Comparison of ENCODE assay signal across 8 cellular contexts in genomic region chr1:185046639-185047038, GRCh38. TPM values are rescaled to one million over a fixed set of nuclear protein-coding genes. Genes with fewer than 3 reads are reported as not detected.
DNase-seq lines count a peak whose midpoint lies in the region; ATAC-seq and TF ChIP-seq lines count a peak whose summit lies in the region.

No MANE protein-coding gene starts in this region.

- H3K27me3 ChIP-seq in SJSA1 (replicated peaks) (no peaks in the 10 kb centered on the region), psoas muscle (ENCODE audit: insufficient read depth in 3 of 3, low read length in 2 of 3) (no peaks in the 10 kb centered on the region)

- intact Hi-C loops in psoas muscle (cut with DNase I): loop anchor here in 1 of 2 donors (5.0 kb wide), 1 partner anchor 111 kb away; the partner anchor contains the start of genes SWT1 and TRMT1L

- no peak for ATAC-seq in psoas muscle

- 0 out of 2 replicates have a peak, but pooled peaks cover 5% of the 10 kb centered on the region for H3K9me3 ChIP-seq in SJSA1 (replicated peaks)
- H3K9me3 ChIP-seq in psoas muscle: no peaks in the 10 kb centered on the region

- peak overlapping the region; percentile 94 for H3K4me3 ChIP-seq in GM12865 (ENCODE audit: low read depth, low read length)
- H3K4me3 ChIP-seq in SJSA1: peak overlapping the region; percentile 81
- peak overlapping the region; percentile 91 for H3K4me3 ChIP-seq in fibroblast of pulmonary artery (replicated peaks; ENCODE audit: low read depth, low read length)
- peak overlapping the region; percentile 88 for H3K4me3 ChIP-seq in psoas muscle

- H3K36me3 ChIP-seq in SJSA1 (peaks cover 7% of the 10 kb centered on the region; the same call in 1 of the 2 replicates), psoas muscle (ENCODE audit: insufficient read depth in 1 of 2, low read depth in 1 of 2) (no peaks in the 10 kb centered on the region)

- WGBS in psoas muscle, 3 donors: 2 to 5% (median 5%) methylated on average over 6 of the region's 6 CpGs

- DNase-seq in GM12865 (ENCODE audit: low read depth) (no peak), SJSA1 (ENCODE audit: low read depth in 1 of 2, low spot score in 2 of 2) (no peak), fibroblast of pulmonary artery (ENCODE audit: low read depth) (no peak), psoas muscle (no peak), AG20443 (ENCODE audit: low spot score) (no peak), DMS79 (lab: John Stamatoyannopoulos, UW) (no peak), epidermal melanocyte (ENCODE audit: insufficient read length, low spot score) (no peak), AML-193 (lab: John Stamatoyannopoulos, UW) (no peak)

- H3K27ac ChIP-seq in SJSA1 (no peak overlapping the region), psoas muscle (no peak overlapping the region)

- H3K4me1 ChIP-seq in SJSA1 (replicated peaks) (peaks cover 17% of the 10 kb centered on the region), psoas muscle (peaks cover 40% of the 10 kb centered on the region)

- TF ChIP-seq CTCF in GM12865 (IDR thresholded peaks at IDR 0.05; ENCODE audit: insufficient read depth, low read depth, low read length, missing control alignments) (no peak), fibroblast of pulmonary artery (IDR thresholded peaks at IDR 0.05; ENCODE audit: low read length, missing control alignments) (no peak), psoas muscle (IDR thresholded peaks at IDR 0.05) (no peak)

RNA-seq across cellular contexts. Expression of gene RNF2, which starts 1.3 kb away (rescaled TPM):
- total RNA-seq in SJSA1 (2014; rRNA removed; shearing (Covaris generic)): 8.1 and 20.9 TPM in 2 replicates
- 10 to 100 TPM in 3 of 4 donors, 1 to 10 TPM in 1; 8.1 to 15.3 (median 11.1) TPM for total RNA-seq in psoas muscle
- 1 to 10 TPM; 5.0 to 8.2 (median 5.6) TPM for polyA plus RNA-seq in psoas muscle
